In the genomic region with DNA sequence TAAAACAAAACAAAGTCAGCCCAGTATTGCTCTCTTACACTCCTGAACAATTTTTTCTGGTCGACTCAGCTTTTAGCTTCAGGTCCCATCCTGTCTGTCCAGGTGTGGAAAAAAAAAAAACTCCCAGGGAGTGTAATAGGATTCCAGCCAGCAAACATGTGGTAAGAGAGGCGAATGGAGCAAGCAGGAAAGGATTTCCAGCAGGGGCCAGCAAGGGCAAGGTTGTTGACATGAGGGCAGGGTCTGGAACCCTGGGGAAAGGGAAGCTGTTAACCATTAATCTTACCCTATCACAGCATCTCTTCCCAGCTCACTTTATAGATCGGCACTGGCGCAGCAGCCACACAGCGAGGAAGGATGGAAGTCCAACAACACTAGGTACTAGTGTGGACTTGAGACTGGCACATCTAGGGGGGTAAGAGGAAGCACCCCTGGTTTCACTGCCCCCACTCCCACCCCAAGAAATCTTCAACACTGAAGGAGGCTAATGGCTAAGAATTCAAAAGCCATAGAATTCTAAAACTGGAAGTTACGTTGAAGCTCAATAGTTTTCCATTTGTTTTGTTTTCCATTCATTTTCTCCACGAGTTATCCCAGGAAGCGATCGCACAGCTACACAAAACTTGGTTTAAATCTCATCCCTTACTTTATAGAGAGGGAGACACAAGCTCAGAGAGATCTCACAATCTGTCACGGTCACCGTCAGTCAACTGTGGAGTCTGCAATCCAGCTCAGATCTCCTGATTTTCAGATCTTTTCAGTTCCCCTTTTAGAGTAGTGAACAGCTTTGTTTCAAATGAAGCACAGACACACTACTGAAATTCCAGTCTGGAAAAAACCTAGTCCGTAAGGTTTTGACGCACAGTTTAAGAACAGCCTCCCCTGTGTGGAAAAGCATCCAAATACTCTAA, we compare ENCODE assay signal across 11 cellular contexts. TPM values are rescaled to one million over a fixed set of nuclear protein-coding genes. Genes with fewer than 3 reads are reported as not detected.
A peak's percentile ranks its signal among the peaks of the same experiment; 100 is the strongest.
DNase-seq lines count a peak whose midpoint lies in the region; FAIRE-seq and TF ChIP-seq lines count a peak whose summit lies in the region.
"Had no signal": no experiment of that assay in that cellular context is flagged by ENCODE, and none has a peak within 500 bp of the region (broad histone marks: within the 10 kb centered on the region; RNA-seq: fewer than 3 reads in every experiment).

No MANE protein-coding gene starts in this region.

- peaks cover 0 to 3% of the 10 kb centered on the region in 2 experiments; a peak in 1 of 3 replicates for H3K36me3 ChIP-seq in HEK293 (ENCODE audit: control insufficient read depth in 2 of 2, insufficient read depth in 1 of 2, low read length in 2 of 2)
- peaks cover 1 to 3% of the 10 kb centered on the region in 2 experiments for H3K36me3 ChIP-seq in trophoblast cell (ENCODE audit: control insufficient read depth in 1 of 2, insufficient read depth in 2 of 2, low read length in 2 of 2)
- H3K36me3 ChIP-seq: upper lobe of left lung had no signal

- H3K4me1 Mint-ChIP-seq in glutamatergic neuron (ENCODE audit: low read depth, unreplicated experiment), result peaks cover 33% of the 10 kb centered on the region
- H3K4me1 Mint-ChIP-seq in T-helper 2 cell treated with Interferon-gamma antibody and Interleukin-4, amounts not matched to agents 5 μg/mL and 100 μg/mL, for 36 hours (ENCODE audit: low read depth), result no peaks in the 10 kb centered on the region

- H4K12ac ChIP-seq in trophoblast cell (ENCODE audit: low read depth, low read length), result no peak overlapping the region

- H2BK5ac ChIP-seq in trophoblast cell (ENCODE audit: low read depth, low read length, poor library complexity), result no peak overlapping the region

- no peak overlapping the region for H2AFZ ChIP-seq in trophoblast cell (ENCODE audit: insufficient read depth, low read length, poor library complexity)

- H3K79me1 ChIP-seq in trophoblast cell (ENCODE audit: low read length), result peaks cover 12% of the 10 kb centered on the region

- DNase-seq in RCC 7860 (ENCODE audit: low spot score), result peak; percentile 65
- DNase-seq in glutamatergic neuron, result no peak
- no peak for DNase-seq in trophoblast cell
- no peak for DNase-seq in Ammon's horn (ENCODE audit: low spot score)
- no peak for DNase-seq in GM10248 (ENCODE audit: extremely low spot score)
- DNase-seq in amygdala (lab: John Stamatoyannopoulos, UW), result no peak
- DNase-seq in T-helper 2 cell treated with Interferon-gamma antibody and Interleukin-4, amounts not matched to agents 5 μg/mL and 100 μg/mL, for 36 hours (ENCODE audit: low spot score), result no peak

- TF ChIP-seq CTCF in HEK293 (tag by site-specific recombination; IDR thresholded peaks at IDR 0.05) (no peak), glutamatergic neuron (IDR thresholded peaks at IDR 0.05; ENCODE audit: partially characterized antibody, unreplicated experiment) (no peak), GM10248 (IDR thresholded peaks at IDR 0.05; ENCODE audit: control extremely low read depth, extremely low read depth, low read depth, missing control alignments) (no peak)

- H3K27me3 ChIP-seq in trophoblast cell (ENCODE audit: insufficient read depth, low read length), result no peaks in the 10 kb centered on the region
- H3K27me3 ChIP-seq: upper lobe of left lung had no signal

- H3K27ac Mint-ChIP-seq in glutamatergic neuron (ENCODE audit: unreplicated experiment), result peak overlapping the region; percentile 12
- H3K27ac Mint-ChIP-seq in T-helper 2 cell treated with Interferon-gamma antibody and Interleukin-4, amounts not matched to agents 5 μg/mL and 100 μg/mL, for 36 hours, result no peak overlapping the region

- no peak overlapping the region for H2BK120ac ChIP-seq in trophoblast cell (ENCODE audit: insufficient read depth, low read length, poor library complexity)

- CTCF ChIA-PET in HEK293 (lab: Yijun Ruan, JAX), result interaction anchor here (0.6 to 0.8 kb wide), 3 partner anchors 67 to 329 kb away, joined by 3 read pairs; no protein-coding TSS in a partner anchor
- CTCF ChIA-PET in GM10248 (lab: Yijun Ruan, JAX), result interaction anchor here (0.8 to 1.2 kb wide), 3 partner anchors 9 to 67 kb away, joined by 3 to 11 read pairs (median 3); no protein-coding TSS in a partner anchor

- H3K79me2 ChIP-seq in trophoblast cell (ENCODE audit: control insufficient read depth, insufficient read depth, low read length, poor library complexity), result no peaks in the 10 kb centered on the region

- H3K9me3 ChIP-seq in HEK293 (ENCODE audit: control insufficient read depth, insufficient read depth, low read depth, low read length) (no peaks in the 10 kb centered on the region), trophoblast cell (ENCODE audit: insufficient read depth, low read depth, low read length) (no peaks in the 10 kb centered on the region)
- H3K9me3 ChIP-seq: upper lobe of left lung had no signal

- H3K4me3 ChIP-seq in HEK293 (ENCODE audit: low read depth, low read length) (no peak overlapping the region), trophoblast cell (ENCODE audit: low read depth, low read length) (no peak overlapping the region)
- H3K4me3 ChIP-seq: upper lobe of left lung had no signal

- no CpG with 5 or more reads among the region's 13 CpGs for WGBS in trophoblast cell (ENCODE audit: extremely low coverage, insufficient coverage, insufficient read length)

- no peaks in the 10 kb centered on the region for H3K36me3 Mint-ChIP-seq in glutamatergic neuron (ENCODE audit: unreplicated experiment)
- no peaks in the 10 kb centered on the region for H3K36me3 Mint-ChIP-seq in T-helper 2 cell treated with Interferon-gamma antibody and Interleukin-4, amounts not matched to agents 5 μg/mL and 100 μg/mL, for 36 hours (ENCODE audit: low read depth)

- H3K14ac ChIP-seq in trophoblast cell (ENCODE audit: low read length), result no peak overlapping the region

- H2AK5ac ChIP-seq in trophoblast cell (ENCODE audit: low read length), result no peak overlapping the region

- H3K4me3 Mint-ChIP-seq in glutamatergic neuron (ENCODE audit: unreplicated experiment), result no peak overlapping the region
- no peak overlapping the region for H3K4me3 Mint-ChIP-seq in T-helper 2 cell treated with Interferon-gamma antibody and Interleukin-4, amounts not matched to agents 5 μg/mL and 100 μg/mL, for 36 hours
- H3K4me3 Mint-ChIP-seq: neural crest cell had no signal

- H2BK12ac ChIP-seq in trophoblast cell (ENCODE audit: low read length), result no peak overlapping the region

- H3K18ac ChIP-seq in trophoblast cell (ENCODE audit: low read length), result no peak overlapping the region

- H3K9ac ChIP-seq in trophoblast cell (ENCODE audit: low read length), result no peak overlapping the region

- H3K27ac ChIP-seq in HEK293 (ENCODE audit: extremely low read depth, low read depth, low read length), result no peak overlapping the region
- peak overlapping the region; percentile 28 for H3K27ac ChIP-seq in trophoblast cell (ENCODE audit: low read depth, low read length)

- POLR2A ChIA-PET in HEK293 (lab: Yijun Ruan, JAX) (no interaction called here), GM10248 (lab: Yijun Ruan, JAX) (interaction anchor here (1.2 kb wide), 1 partner anchor 14 kb away, joined by 3 read pairs; no protein-coding TSS in a partner anchor)

- H4K91ac ChIP-seq in trophoblast cell (ENCODE audit: low read depth, low read length), result no peak overlapping the region

- no peak overlapping the region for H3K23ac ChIP-seq in trophoblast cell (ENCODE audit: low read length)

- FAIRE-seq in RCC 7860 (lab: Jason Lieb, UNC), result peak; percentile 24
- FAIRE-seq: D721Med had no signal

- peaks cover 8% of the 10 kb centered on the region for H3K4me1 ChIP-seq in HEK293 (ENCODE audit: control insufficient read depth, insufficient read depth, low read length)
- peaks cover 17 to 26% of the 10 kb centered on the region in 2 experiments for H3K4me1 ChIP-seq in trophoblast cell (ENCODE audit: control insufficient read depth in 1 of 2, insufficient read depth in 2 of 2, low read length in 2 of 2)

- H4K8ac ChIP-seq in trophoblast cell (ENCODE audit: low read depth, low read length), result no peak overlapping the region

- H3K9me3 Mint-ChIP-seq in glutamatergic neuron (ENCODE audit: unreplicated experiment), result peaks cover 4% of the 10 kb centered on the region
- H3K9me3 Mint-ChIP-seq in T-helper 2 cell treated with Interferon-gamma antibody and Interleukin-4, amounts not matched to agents 5 μg/mL and 100 μg/mL, for 36 hours, result no peaks in the 10 kb centered on the region
- H3K9me3 Mint-ChIP-seq: neural crest cell had no signal

- peaks cover 1% of the 10 kb centered on the region for H3K27me3 Mint-ChIP-seq in glutamatergic neuron (ENCODE audit: unreplicated experiment)
- H3K27me3 Mint-ChIP-seq in T-helper 2 cell treated with Interferon-gamma antibody and Interleukin-4, amounts not matched to agents 5 μg/mL and 100 μg/mL, for 36 hours (ENCODE audit: low read depth), result peaks cover 12% of the 10 kb centered on the region

- H3K4ac ChIP-seq in trophoblast cell (ENCODE audit: low read depth, low read length), result no peak overlapping the region

- no peak overlapping the region for H3K4me2 ChIP-seq in trophoblast cell (ENCODE audit: low read length)

TF ChIP-seq in HEK293, 187 proteins besides CTCF, POLR2A, EP300 and RAD21:
- no peak for TF ChIP-seq ZNF335 (tag by site-specific recombination; conservative IDR thresholded peaks at IDR 0.05)
- TF ChIP-seq, protein P1, sequence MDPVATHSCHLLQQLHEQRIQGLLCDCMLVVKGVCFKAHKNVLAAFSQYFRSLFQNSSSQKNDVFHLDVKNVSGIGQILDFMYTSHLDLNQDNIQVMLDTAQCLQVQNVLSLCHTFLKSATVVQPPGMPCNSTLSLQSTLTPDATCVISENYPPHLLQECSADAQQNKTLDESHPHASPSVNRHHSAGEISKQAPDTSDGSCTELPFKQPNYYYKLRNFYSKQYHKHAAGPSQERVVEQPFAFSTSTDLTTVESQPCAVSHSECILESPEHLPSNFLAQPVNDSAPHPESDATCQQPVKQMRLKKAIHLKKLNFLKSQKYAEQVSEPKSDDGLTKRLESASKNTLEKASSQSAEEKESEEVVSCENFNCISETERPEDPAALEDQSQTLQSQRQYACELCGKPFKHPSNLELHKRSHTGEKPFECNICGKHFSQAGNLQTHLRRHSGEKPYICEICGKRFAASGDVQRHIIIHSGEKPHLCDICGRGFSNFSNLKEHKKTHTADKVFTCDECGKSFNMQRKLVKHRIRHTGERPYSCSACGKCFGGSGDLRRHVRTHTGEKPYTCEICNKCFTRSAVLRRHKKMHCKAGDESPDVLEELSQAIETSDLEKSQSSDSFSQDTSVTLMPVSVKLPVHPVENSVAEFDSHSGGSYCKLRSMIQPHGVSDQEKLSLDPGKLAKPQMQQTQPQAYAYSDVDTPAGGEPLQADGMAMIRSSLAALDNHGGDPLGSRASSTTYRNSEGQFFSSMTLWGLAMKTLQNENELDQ (tag by site-specific recombination; IDR thresholded peaks at IDR 0.05; ENCODE audit: low read depth), result no peak
- TF ChIP-seq ZIC2 (tag by site-specific recombination; IDR thresholded peaks at IDR 0.05), result peak; percentile 75

RNA-seq across cellular contexts. Expression of gene SLC22A23, which starts 53.4 kb away (rescaled TPM):
- 102 TPM for total RNA-seq in glutamatergic neuron (ENCODE audit: unreplicated experiment)
- 29.8 and 31.6 TPM in 2 replicates for polyA plus RNA-seq in trophoblast cell (2013)
